ENCODE assay signal across 13 cellular contexts in the genomic region with DNA sequence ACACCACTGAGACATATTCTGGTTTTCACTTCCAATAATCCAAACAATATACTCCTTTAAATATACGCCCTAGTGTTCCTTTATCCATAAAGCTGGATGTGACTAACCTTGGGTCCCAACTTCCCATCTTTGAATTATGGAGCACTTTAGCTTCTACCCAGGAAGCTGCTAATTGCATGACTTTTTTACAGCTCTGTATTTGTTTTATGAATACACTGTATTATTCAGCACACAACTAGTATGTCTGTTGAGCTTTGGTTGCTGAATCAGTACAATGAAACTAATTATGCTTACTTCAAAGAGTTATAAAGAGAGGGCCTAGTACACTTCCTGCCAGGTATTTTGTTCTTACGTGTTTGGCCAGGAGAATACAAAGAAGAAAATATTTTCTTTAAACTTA.
DNase-seq lines count a peak whose midpoint lies in the region; ATAC-seq and TF ChIP-seq lines count a peak whose summit lies in the region.
"Had no signal": no experiment of that assay in that cellular context is flagged by ENCODE, and none has a peak within 500 bp of the region (broad histone marks: within the 10 kb centered on the region; RNA-seq: fewer than 3 reads in every experiment).

No MANE protein-coding gene starts in this region.

- no peak overlapping the region for H3K9ac ChIP-seq in skeletal muscle tissue (ENCODE audit: low read depth in 1 of 3, low read length in 3 of 3)

- H3K4me1 ChIP-seq in Panc1 (ENCODE audit: control insufficient read depth, insufficient read depth, low read length) (no peaks in the 10 kb centered on the region), skeletal muscle tissue (ENCODE audit: control insufficient read depth in 3 of 3, insufficient read depth in 3 of 3, low read length in 3 of 3) (no peaks in the 10 kb centered on the region)

- CTCF ChIA-PET in Panc1 (lab: Charles Lee), result no interaction called here

- no peak for TF ChIP-seq CTCF in Panc1 (IDR thresholded peaks at IDR 0.05)
- TF ChIP-seq CTCF in epithelial cell of esophagus (IDR thresholded peaks at IDR 0.05; ENCODE audit: insufficient read depth, low read depth, low read length, missing control alignments), result no peak

- H3K27me3 ChIP-seq in Panc1 (ENCODE audit: control insufficient read depth, insufficient read depth, low read length) (no peaks in the 10 kb centered on the region), skeletal muscle tissue (ENCODE audit: control insufficient read depth in 3 of 3, insufficient read depth in 3 of 3, low read length in 3 of 3) (no peaks in the 10 kb centered on the region)

- H3K4me3 ChIP-seq in Panc1 (ENCODE audit: low read depth in 2 of 2, low read length in 2 of 2) (no peak overlapping the region), epithelial cell of esophagus (ENCODE audit: low read length) (no peak overlapping the region), skeletal muscle tissue (ENCODE audit: low read length in 3 of 3) (no peak overlapping the region)

- in situ Hi-C loops in Panc1 (cut with HindIII; ENCODE audit: low pct_unique_long_range_greater_than_20kb, low sequenced_read_pairs), result no loop called here

- BruUV-seq in Panc1 (replicated peaks; lab: Mats Ljungman, UMichigan), result no TSS peak

- DNase-seq in DMS53 (lab: John Stamatoyannopoulos, UW), result peak; percentile 22
- DNase-seq in DMS53 treated with DMSO at 0.1 percent for 48 hours (lab: John Stamatoyannopoulos, UW; ENCODE audit: unreplicated experiment), result no peak
- no peak for DNase-seq in Panc1 (ENCODE audit: low read depth, low spot score)
- peak; percentile 51 for DNase-seq in epithelial cell of esophagus (ENCODE audit: low read depth)
- no peak for DNase-seq in medulla oblongata (ENCODE audit: extremely low spot score)
- DNase-seq in posterior cingulate gyrus, result no peak
- DNase-seq: activated CD8-positive, alpha-beta memory T cell treated with anti-CD3 and anti-CD28 coated beads for 24 hours; KG1; NCI-H510A treated with DMSO at 0.1 percent for 48 hours; stimulated activated CD4-positive, alpha-beta T cell treated with anti-CD3 and anti-CD28 coated beads, Interleukin-15, amount 100 ng/mL, for 24 hours had no signal

- ATAC-seq in Panc1, result peak; percentile 48; the same call in 1 of the 2 replicates
- ATAC-seq in HG03432 (IDR thresholded peaks at IDR 0.05; ENCODE audit: unreplicated experiment), result no peak

- H3K9me3 ChIP-seq in Panc1 (ENCODE audit: control insufficient read depth, insufficient read depth, low read depth, low read length) (no peaks in the 10 kb centered on the region), skeletal muscle tissue (ENCODE audit: control insufficient read depth in 3 of 3, low read length in 3 of 3) (no peaks in the 10 kb centered on the region)

- intact Hi-C loops in Panc1 (cut with micrococcal nuclease; ENCODE audit: unreplicated experiment), result no loop called here
- intact Hi-C loops in posterior cingulate gyrus (cut with DNase I), result no loop called here

- POLR2A ChIA-PET in Panc1 (lab: Charles Lee), result interaction anchor here (1.2 kb wide), 1 partner anchor 117 kb away, joined by 7 read pairs; no protein-coding TSS in a partner anchor

- H3K36me3 ChIP-seq in Panc1 (ENCODE audit: control insufficient read depth, insufficient read depth, low read length), result no peaks in the 10 kb centered on the region
- peaks cover 0 to 2% (median 0%) of the 10 kb centered on the region in 3 donors for H3K36me3 ChIP-seq in skeletal muscle tissue (ENCODE audit: control insufficient read depth in 3 of 3, insufficient read depth in 3 of 3, low read length in 3 of 3)

- H3K27ac ChIP-seq in Panc1 (ENCODE audit: low read length) (no peak overlapping the region), skeletal muscle tissue (ENCODE audit: low read depth, low read length) (peak overlapping the region; percentile 5)
- H3K27ac ChIP-seq: 22Rv1 had no signal

Comparison
In these comparisons a context has a peak if more than half of its experiments do, and no peak if none do; other contexts are left out.
1. DNase-seq: peak in DMS53 (single experiment) and epithelial cell of esophagus (single experiment); none in DMS53 treated with DMSO at 0.1 percent for 48 hours (single experiment), Panc1 (single experiment), medulla oblongata (single experiment) and posterior cingulate gyrus (0 of 10).